ENCODE assay signal across 27 cellular contexts in the genomic region with DNA sequence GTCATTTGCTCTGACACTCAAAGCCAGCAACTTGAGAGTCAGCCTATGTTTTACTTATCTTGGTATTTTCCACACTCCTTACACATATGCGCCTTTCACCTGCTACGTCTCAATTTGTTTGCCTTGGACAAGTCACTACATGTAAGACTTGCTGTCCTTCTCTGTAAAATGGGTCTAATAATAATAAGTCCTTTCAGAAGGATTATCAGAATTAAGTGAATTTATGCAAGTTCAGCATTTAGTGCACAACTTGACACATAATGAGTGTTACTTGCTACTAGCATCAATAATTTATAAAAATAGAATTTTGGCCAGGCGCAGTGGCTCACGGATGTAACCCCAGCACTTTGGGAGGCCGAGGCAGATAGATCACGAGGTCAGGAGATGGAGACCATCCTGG.
"Had no signal": no experiment of that assay in that cellular context is flagged by ENCODE, and none has a peak within 500 bp of the region (broad histone marks: within the 10 kb centered on the region; RNA-seq: fewer than 3 reads in every experiment).

No MANE protein-coding gene starts in this region.

- DNase-seq: activated B cell treated with CpG ODN at 0.5 μM for 24 hours; activated CD4-positive, alpha-beta T cell treated with anti-CD3 and anti-CD28 coated beads for 36 hours; activated effector memory CD4-positive, alpha-beta T cell treated with anti-CD3 and anti-CD28 coated beads, Interleukin-2, amount 50 U/mL, for 16 hours; activated naive CD4-positive, alpha-beta T cell treated with anti-CD3 and anti-CD28 coated beads for 36 hours; amygdala; central memory CD4-positive, alpha-beta T cell; endodermal cell; left lung; lower lobe of right lung; mesendoderm; mucosa of descending colon; stimulated activated CD4-positive, alpha-beta T cell treated with anti-CD3 and anti-CD28 coated beads, Interleukin-12 subunit alpha, Interleukin-12 subunit beta, amount 100 ng/mL, for 4 hours; stimulated activated CD4-positive, alpha-beta T cell treated with anti-CD3 and anti-CD28 coated beads, Interleukin-4, amount 100 ng/mL, for 1 hour; stimulated activated naive CD8-positive, alpha-beta T cell treated with anti-CD3 and anti-CD28 coated beads, Interleukin-15, Interleukin-2, amounts not matched to agents 100 U/mL and 50 U/mL, for 24 hours; T1000; testis; transverse colon had no signal

- ATAC-seq: activated CD4-positive, alpha-beta T cell treated with anti-CD3 and anti-CD28 coated beads for 36 hours; left lung; lower lobe of right lung; mucosa of descending colon; sciatic nerve; stimulated activated naive CD8-positive, alpha-beta T cell treated with anti-CD3 and anti-CD28 coated beads, Interleukin-15, Interleukin-2, amounts not matched to agents 100 U/mL and 50 U/mL, for 24 hours had no signal

- H3K4me1 Mint-ChIP-seq: activated B cell treated with CpG ODN at 0.5 μM for 24 hours had no signal

- H3K36me3 ChIP-seq: breast epithelium, esophagus muscularis mucosa, left lung, lower lobe of right lung, transverse colon had no signal

- H3K9me3 Mint-ChIP-seq: activated B cell treated with CpG ODN at 0.5 μM for 24 hours; activated naive CD4-positive, alpha-beta T cell treated with anti-CD3 and anti-CD28 coated beads for 36 hours; dendritic cell treated with granulocyte-macrophage colony-stimulating factor and Interleukin-4, amounts not matched to agents 40 ng/mL and 50 ng/mL, for 4 days; endodermal cell; nephron; T-helper 1 cell treated with Interleukin-12 subunit alpha and Interleukin-12 subunit beta and Interleukin-4 antibody, amounts not matched to agents 30 μg/mL and 1 μg/mL, for 36 hours had no signal

- H3K9me3 ChIP-seq: breast epithelium, esophagus muscularis mucosa, left lung, lower lobe of right lung, mucosa of descending colon, testis, transverse colon had no signal

- H3K27ac Mint-ChIP-seq: activated B cell treated with CpG ODN at 0.5 μM for 24 hours; activated CD4-positive, alpha-beta T cell treated with anti-CD3 and anti-CD28 coated beads for 36 hours; activated naive CD4-positive, alpha-beta T cell treated with anti-CD3 and anti-CD28 coated beads for 36 hours; dendritic cell treated with granulocyte-macrophage colony-stimulating factor and Interleukin-4, amounts not matched to agents 40 ng/mL and 50 ng/mL, for 4 days; endodermal cell; T-helper 1 cell treated with Interleukin-12 subunit alpha and Interleukin-12 subunit beta and Interleukin-4 antibody, amounts not matched to agents 30 μg/mL and 1 μg/mL, for 36 hours had no signal

- H3K4me3 ChIP-seq: breast epithelium, esophagus muscularis mucosa, left lung, lower lobe of right lung, mucosa of descending colon, skin epidermis, testis, transverse colon had no signal

- H3K4me3 Mint-ChIP-seq: activated B cell treated with CpG ODN at 0.5 μM for 24 hours; activated CD4-positive, alpha-beta T cell treated with anti-CD3 and anti-CD28 coated beads for 36 hours; activated naive CD4-positive, alpha-beta T cell treated with anti-CD3 and anti-CD28 coated beads for 36 hours; dendritic cell treated with granulocyte-macrophage colony-stimulating factor and Interleukin-4, amounts not matched to agents 40 ng/mL and 50 ng/mL, for 4 days; endodermal cell; nephron; T-helper 1 cell treated with Interleukin-12 subunit alpha and Interleukin-12 subunit beta and Interleukin-4 antibody, amounts not matched to agents 30 μg/mL and 1 μg/mL, for 36 hours had no signal

- FAIRE-seq: frontal cortex, islet of Langerhans, urothelium cell line had no signal

- H3K27me3 ChIP-seq: breast epithelium, esophagus muscularis mucosa, left lung, testis, transverse colon had no signal

- H3K27me3 Mint-ChIP-seq: activated CD4-positive, alpha-beta T cell treated with anti-CD3 and anti-CD28 coated beads for 36 hours; dendritic cell treated with granulocyte-macrophage colony-stimulating factor and Interleukin-4, amounts not matched to agents 40 ng/mL and 50 ng/mL, for 4 days had no signal

- H3K27ac ChIP-seq: lower lobe of right lung, skin epidermis, testis had no signal
